16 cellular contexts compared by ENCODE assay signal in genomic region chr4:184575306-184575705, GRCh38.
DNase-seq lines count a peak whose midpoint lies in the region; ATAC-seq and TF ChIP-seq lines count a peak whose summit lies in the region.
"Had no signal": no experiment of that assay in that cellular context is flagged by ENCODE, and none has a peak within 500 bp of the region (broad histone marks: within the 10 kb centered on the region; RNA-seq: fewer than 3 reads in every experiment).

No MANE protein-coding gene starts in this region.

- H3K36me3 Mint-ChIP-seq in activated T-cell treated with anti-CD3 and anti-CD28 coated beads, Interleukin-2, amount 50 U/mL, for 72 hours (ENCODE audit: insufficient read depth in 2 of 2): peaks cover 7 to 8% of the 10 kb centered on the region in 2 donors
- H3K36me3 Mint-ChIP-seq in GM23338 (ENCODE audit: low read depth) (peaks cover 9% of the 10 kb centered on the region), T-helper 17 cell (ENCODE audit: low read depth) (no peaks in the 10 kb centered on the region)
- peaks cover 0 to 19% (median 3%) of the 10 kb centered on the region in 5 donors for H3K36me3 Mint-ChIP-seq in naive thymus-derived CD4-positive, alpha-beta T cell

- H3K4me1 Mint-ChIP-seq in activated T-cell treated with anti-CD3 and anti-CD28 coated beads, Interleukin-2, amount 50 U/mL, for 72 hours (ENCODE audit: low read depth): peaks cover 22% of the 10 kb centered on the region
- H3K4me1 Mint-ChIP-seq in GM23338 (peaks cover 8% of the 10 kb centered on the region), T-helper 17 cell (peaks cover 5% of the 10 kb centered on the region)
- peaks cover 4 to 19% (median 15%) of the 10 kb centered on the region in 7 donors for H3K4me1 Mint-ChIP-seq in naive thymus-derived CD4-positive, alpha-beta T cell

- no peak overlapping the region for H3K4me3 ChIP-seq in GM23338
- H3K4me3 ChIP-seq in naive thymus-derived CD4-positive, alpha-beta T cell (ENCODE audit: low read length): no peak overlapping the region
- H3K4me3 ChIP-seq: heart left ventricle, mucosa of descending colon, SJCRH30, testis had no signal

- H3K27ac ChIP-seq in GM23338 (ENCODE audit: low read depth): no peak overlapping the region
- no peak overlapping the region for H3K27ac ChIP-seq in naive thymus-derived CD4-positive, alpha-beta T cell (ENCODE audit: low read depth, low read length)
- H3K27ac ChIP-seq: neutrophil, SJCRH30, testis had no signal

- intact Hi-C loops in naive thymus-derived CD4-positive, alpha-beta T cell (cut with micrococcal nuclease): no loop called here

- CTCF ChIA-PET in naive thymus-derived CD4-positive, alpha-beta T cell (lab: Charles Lee): interaction anchor here (1.0 kb wide), 1 partner anchor 311 kb away, joined by 4 read pairs; no protein-coding TSS in a partner anchor

- H2AFZ ChIP-seq in GM23338: no peak overlapping the region

- DNase-seq in activated T-cell treated with anti-CD3 and anti-CD28 coated beads, Interleukin-2, amount 50 U/mL, for 72 hours: no peak
- no peak for DNase-seq in activated T-cell treated with anti-CD3 and anti-CD28 coated beads, Interleukin-2, amount 50 U/mL, for 1 hour
- DNase-seq in GM23338 (ENCODE audit: low spot score) (peak; percentile 27), T-helper 17 cell (no peak), iPS-NIHi11 (ENCODE audit: low spot score) (no peak), KG1 (lab: John Stamatoyannopoulos, UW) (no peak), mucosa of gallbladder (ENCODE audit: low spot score) (no peak)
- peak in 1 of 9 donors; percentile 9 for DNase-seq in naive thymus-derived CD4-positive, alpha-beta T cell
- DNase-seq: heart left ventricle, KBM-7, mucosa of descending colon, NCI-H69, SJCRH30, testis had no signal

- no peaks in the 10 kb centered on the region for H4K20me1 ChIP-seq in GM23338 (replicated peaks; ENCODE audit: insufficient read depth)

- no peak overlapping the region for H3K4me3 Mint-ChIP-seq in activated T-cell treated with anti-CD3 and anti-CD28 coated beads, Interleukin-2, amount 50 U/mL, for 72 hours
- H3K4me3 Mint-ChIP-seq in GM23338 (no peak overlapping the region), T-helper 17 cell (no peak overlapping the region)
- peak overlapping the region in 2 of 10 donors; percentile 28 to 51 for H3K4me3 Mint-ChIP-seq in naive thymus-derived CD4-positive, alpha-beta T cell

- no peaks in the 10 kb centered on the region for H3K27me3 ChIP-seq in GM23338 (ENCODE audit: insufficient read depth)
- H3K27me3 ChIP-seq in naive thymus-derived CD4-positive, alpha-beta T cell (ENCODE audit: control insufficient read depth in 2 of 2, insufficient read depth in 2 of 2, low read length in 2 of 2): no peaks in the 10 kb centered on the region
- H3K27me3 ChIP-seq: heart left ventricle, neutrophil, SJCRH30, testis had no signal

- no peaks in the 10 kb centered on the region for H3K79me2 ChIP-seq in GM23338 (replicated peaks; ENCODE audit: insufficient read depth)

- H3K9me3 ChIP-seq in T-helper 17 cell (ENCODE audit: control insufficient read depth, low read length, poor library complexity, severe bottlenecking): no peaks in the 10 kb centered on the region
- H3K9me3 ChIP-seq in naive thymus-derived CD4-positive, alpha-beta T cell (ENCODE audit: control insufficient read depth in 2 of 3, low read length in 3 of 3): no peaks in the 10 kb centered on the region
- H3K9me3 ChIP-seq: mucosa of descending colon, neutrophil, SJCRH30, testis had no signal

- H3F3A ChIP-seq in GM23338 (replicated peaks; ENCODE audit: low read depth): no peaks in the 10 kb centered on the region

- peak; percentile 42 to 57 for ATAC-seq in activated T-cell treated with anti-CD3 and anti-CD28 coated beads, Interleukin-2, amount 50 U/mL, for 72 hours (replicated peaks in 1 of 2)
- ATAC-seq in GM23338: no peak
- peak; percentile 50 for ATAC-seq in T-helper 17 cell
- ATAC-seq in naive thymus-derived CD4-positive, alpha-beta T cell: peak; percentile 60
- ATAC-seq: mucosa of descending colon had no signal

- no peaks in the 10 kb centered on the region for H3K9me2 ChIP-seq in GM23338 (ENCODE audit: insufficient read depth)

- H3K27ac Mint-ChIP-seq in activated T-cell treated with anti-CD3 and anti-CD28 coated beads, Interleukin-2, amount 50 U/mL, for 72 hours: peak overlapping the region; percentile 80
- H3K27ac Mint-ChIP-seq in GM23338 (no peak overlapping the region), T-helper 17 cell (peak overlapping the region; percentile 69)
- peak overlapping the region in 6 of 9 donors; percentile 35 to 75 (median 66) for H3K27ac Mint-ChIP-seq in naive thymus-derived CD4-positive, alpha-beta T cell

- peaks cover 7% of the 10 kb centered on the region; the same call in 1 of the 2 replicates for H3K4me1 ChIP-seq in GM23338 (ENCODE audit: insufficient read depth)
- H3K4me1 ChIP-seq in naive thymus-derived CD4-positive, alpha-beta T cell (ENCODE audit: control insufficient read depth in 2 of 2, insufficient read depth in 2 of 2, low read length in 2 of 2): peaks cover 0 to 5% of the 10 kb centered on the region in 2 donors
- H3K4me1 ChIP-seq: heart left ventricle, SJCRH30, testis had no signal

- no peaks in the 10 kb centered on the region for H3K27me3 Mint-ChIP-seq in activated T-cell treated with anti-CD3 and anti-CD28 coated beads, Interleukin-2, amount 50 U/mL, for 72 hours (ENCODE audit: low read depth)
- peaks cover 2% of the 10 kb centered on the region for H3K27me3 Mint-ChIP-seq in GM23338 (ENCODE audit: insufficient read depth, low read depth, poor library complexity)
- no peaks in the 10 kb centered on the region for H3K27me3 Mint-ChIP-seq in T-helper 17 cell
- H3K27me3 Mint-ChIP-seq in naive thymus-derived CD4-positive, alpha-beta T cell: no peaks in the 10 kb centered on the region
- H3K27me3 Mint-ChIP-seq: activated naive CD8-positive, alpha-beta T cell had no signal

- no peak overlapping the region for H3K4me2 ChIP-seq in GM23338

- no peaks in the 10 kb centered on the region for H3K36me3 ChIP-seq in GM23338 (ENCODE audit: insufficient read depth)
- H3K36me3 ChIP-seq in naive thymus-derived CD4-positive, alpha-beta T cell (ENCODE audit: control insufficient read depth in 2 of 3, insufficient read depth in 3 of 3, low read length in 3 of 3): no peaks in the 10 kb centered on the region
- H3K36me3 ChIP-seq: heart left ventricle, neutrophil, SJCRH30 had no signal

- no peak; a peak in 1 of 4 replicates for TF ChIP-seq CTCF in GM23338 (conservative IDR thresholded peaks at IDR 0.05; ENCODE audit: low read depth in 2 of 2)

- POLR2A ChIA-PET in naive thymus-derived CD4-positive, alpha-beta T cell (lab: Charles Lee): no interaction called here

- H3K9me3 Mint-ChIP-seq in activated T-cell treated with anti-CD3 and anti-CD28 coated beads, Interleukin-2, amount 50 U/mL, for 72 hours: peaks cover 0 to 6% of the 10 kb centered on the region in 2 donors
- peaks cover 9% of the 10 kb centered on the region for H3K9me3 Mint-ChIP-seq in GM23338
- H3K9me3 Mint-ChIP-seq in naive thymus-derived CD4-positive, alpha-beta T cell: peaks cover 0 to 15% (median 4%) of the 10 kb centered on the region in 11 donors

TF ChIP-seq in GM23338, 12 proteins besides CTCF, POLR2A, EP300 and RAD21:
- TF ChIP-seq NANOG (IDR thresholded peaks at IDR 0.05; ENCODE audit: borderline replicate concordance): no peak
- no peak for TF ChIP-seq ZNF331 (CRISPR knock-in tag; IDR thresholded peaks at IDR 0.05; ENCODE audit: low read depth)
- TF ChIP-seq, protein P1, sequence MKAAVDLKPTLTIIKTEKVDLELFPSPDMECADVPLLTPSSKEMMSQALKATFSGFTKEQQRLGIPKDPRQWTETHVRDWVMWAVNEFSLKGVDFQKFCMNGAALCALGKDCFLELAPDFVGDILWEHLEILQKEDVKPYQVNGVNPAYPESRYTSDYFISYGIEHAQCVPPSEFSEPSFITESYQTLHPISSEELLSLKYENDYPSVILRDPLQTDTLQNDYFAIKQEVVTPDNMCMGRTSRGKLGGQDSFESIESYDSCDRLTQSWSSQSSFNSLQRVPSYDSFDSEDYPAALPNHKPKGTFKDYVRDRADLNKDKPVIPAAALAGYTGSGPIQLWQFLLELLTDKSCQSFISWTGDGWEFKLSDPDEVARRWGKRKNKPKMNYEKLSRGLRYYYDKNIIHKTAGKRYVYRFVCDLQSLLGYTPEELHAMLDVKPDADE (IDR thresholded peaks at IDR 0.05): no peak
